Comparison of ENCODE assay signal across 1 cellular context in the genomic region with DNA sequence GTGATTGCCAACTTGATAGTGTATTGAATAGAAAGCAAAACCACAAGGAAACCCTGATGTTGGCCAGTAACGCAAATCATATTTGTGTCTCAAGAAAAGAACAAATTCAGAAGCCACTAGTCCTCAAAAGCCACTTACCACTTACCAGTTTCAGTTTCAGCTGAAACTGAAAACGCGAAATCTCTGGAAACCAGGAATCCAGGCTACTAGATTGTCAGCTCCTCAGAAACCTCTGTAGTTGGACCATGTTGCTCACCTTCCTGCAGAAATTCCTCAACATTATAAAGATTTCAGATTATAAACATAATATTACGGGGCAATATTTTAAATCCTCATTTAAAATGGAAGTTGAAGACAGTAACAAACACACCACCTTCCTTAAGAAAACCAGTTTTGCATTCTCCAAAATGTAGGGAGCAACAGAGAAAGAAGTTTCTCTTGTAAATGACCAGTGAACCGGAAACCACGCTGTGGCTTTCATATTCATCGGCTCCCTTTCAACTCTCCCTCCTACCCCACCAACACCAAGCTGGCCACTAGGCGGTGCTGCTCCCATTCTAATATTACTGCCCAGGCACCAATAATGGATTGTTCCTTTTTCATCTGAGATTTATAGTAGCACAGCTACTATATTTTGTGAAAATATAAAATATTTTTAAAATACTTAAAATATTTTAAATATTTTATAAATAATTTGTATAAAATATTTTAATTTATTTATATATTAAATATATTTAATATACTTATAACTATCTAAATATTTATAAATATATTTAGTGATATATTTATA.
TF ChIP-seq lines count a peak whose summit lies in the region.

No MANE protein-coding gene starts in this region.

TF ChIP-seq in neural cell, 6 proteins besides CTCF, POLR2A, EP300 and RAD21 (continued from another document):
- TF ChIP-seq EZH2 (IDR thresholded peaks at IDR 0.05; ENCODE audit: borderline replicate concordance, insufficient read depth, low read length, poor library complexity, severe bottlenecking), result no peak
- TF ChIP-seq TAF1 (IDR thresholded peaks at IDR 0.05; ENCODE audit: low read depth), result no peak
